In the genomic region with DNA sequence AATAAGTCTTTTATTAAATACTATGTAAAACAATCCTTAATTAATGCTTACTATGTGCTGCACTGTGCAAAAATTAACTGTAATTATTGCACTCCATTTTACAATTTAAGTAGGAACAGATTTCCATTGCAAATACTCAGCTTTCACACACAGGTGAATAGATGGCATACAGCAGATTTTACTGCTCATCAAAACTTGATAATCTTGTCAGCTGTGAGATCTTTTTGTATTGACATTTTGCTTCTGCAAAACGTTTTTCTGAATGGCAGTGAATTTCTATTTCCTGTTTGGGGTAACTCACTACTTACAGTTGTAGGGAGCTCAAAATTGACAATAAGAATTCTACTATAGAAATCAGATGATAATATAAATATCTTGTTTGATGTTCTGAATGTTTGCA, we compare ENCODE assay signal across 35 cellular contexts.
"Had no signal": no experiment of that assay in that cellular context is flagged by ENCODE, and none has a peak within 500 bp of the region (broad histone marks: within the 10 kb centered on the region; RNA-seq: fewer than 3 reads in every experiment).

No MANE protein-coding gene starts in this region.

- H3K27me3 ChIP-seq: MG63 had no signal

- H3K9me3 ChIP-seq: MG63 had no signal

- DNase-seq: Karpas-422, Kasumi-1, MG63, MM.1S, MV-4-11, NCI-H1048, NCI-H1092, NCI-H1092 treated with DMSO at 0.1 percent for 48 hours, NCI-H1105, NCI-H1105 treated with DMSO at 0.1 percent for 48 hours, NCI-H1417, NCI-H1417 treated with DMSO at 0.1 percent for 48 hours, NCI-H1436, NCI-H1436 treated with DMSO at 0.1 percent for 48 hours, NCI-H146, NCI-H1694, NCI-H1694 treated with DMSO at 0.1 percent for 48 hours, NCI-H187, NCI-H187 treated with DMSO at 0.1 percent for 48 hours, NCI-H1930, NCI-H2029, NCI-H2029 treated with DMSO at 0.1 percent for 48 hours, NCI-H2081, NCI-H2081 treated with DMSO at 0.1 percent for 48 hours, NCI-H2107, NCI-H2171, NCI-H2171 treated with DMSO at 0.1 percent for 48 hours, NCI-H2227 treated with DMSO at 0.1 percent for 48 hours, NCI-H226, NCI-H345, NCI-H446, NCI-H446 treated with DMSO at 0.1 percent for 48 hours, NCI-H510A, NCI-H510A treated with DMSO at 0.1 percent for 48 hours, NCI-H524 had no signal

- H3K4me3 ChIP-seq: MG63 had no signal

- H3K36me3 ChIP-seq: MG63 had no signal
